In genomic region chr19:14333101-14333871, GRCh38 we compare ENCODE assay signal across 8 cellular contexts. TPM values are rescaled to one million over a fixed set of nuclear protein-coding genes. Genes with fewer than 3 reads are reported as not detected.
A peak's percentile ranks its signal among the peaks of the same experiment; 100 is the strongest.
DNase-seq lines count a peak whose midpoint lies in the region; ATAC-seq and TF ChIP-seq lines count a peak whose summit lies in the region.

No MANE protein-coding gene starts in this region.

- peak overlapping the region; percentile 80 for H3K4me3 Mint-ChIP-seq in T-helper 17 cell

- no peaks in the 10 kb centered on the region for H3K36me3 Mint-ChIP-seq in T-helper 17 cell (ENCODE audit: low read depth)

- peaks cover 7% of the 10 kb centered on the region for H3K4me1 Mint-ChIP-seq in T-helper 17 cell

- no peak for DNase-seq in T-helper 17 cell
- DNase-seq in Right ventricle myocardium superior = peak; percentile 57
- DNase-seq in skeletal muscle cell (ENCODE audit: low read depth) = no peak
- no peak for DNase-seq in WERI-Rb-1
- DNase-seq in UCSD-AML1 (lab: John Stamatoyannopoulos, UW; ENCODE audit: unreplicated experiment) = no peak
- no peak for DNase-seq in NCI-H446 (lab: John Stamatoyannopoulos, UW)

- no peak overlapping the region for H3K27ac ChIP-seq in WERI-Rb-1

- H3K4me1 ChIP-seq in ES-I3 (ENCODE audit: insufficient read depth, low read length) = no peaks in the 10 kb centered on the region

- intact Hi-C loops in Right ventricle myocardium superior (cut with DNase I) = no loop called here

- no peaks in the 10 kb centered on the region for H3K36me3 ChIP-seq in ES-I3 (ENCODE audit: insufficient read depth, low read length)
- no peaks in the 10 kb centered on the region for H3K36me3 ChIP-seq in WERI-Rb-1

- peak overlapping the region; percentile 77 for H3K27ac Mint-ChIP-seq in T-helper 17 cell

- no peak for TF ChIP-seq CTCF in WERI-Rb-1 (IDR thresholded peaks at IDR 0.05; ENCODE audit: low read depth, low read length)

- H3K4me3 ChIP-seq in skeletal muscle cell (ENCODE audit: low read depth, low read length) (peak overlapping the region; percentile 30), WERI-Rb-1 (ENCODE audit: low read depth, low read length) (no peak overlapping the region)

- no peaks in the 10 kb centered on the region for H3K27me3 ChIP-seq in WERI-Rb-1 (ENCODE audit: insufficient read depth, low read depth, severe bottlenecking)

- peak overlapping the region; percentile 72 for H3K9ac ChIP-seq in ES-I3 (ENCODE audit: low read depth, low read length)

- H3K27me3 Mint-ChIP-seq in T-helper 17 cell = no peaks in the 10 kb centered on the region

- H3K9me3 ChIP-seq in ES-I3 (ENCODE audit: control insufficient read depth, insufficient read depth, low read length) (peaks cover 3% of the 10 kb centered on the region), T-helper 17 cell (ENCODE audit: control insufficient read depth, low read length, poor library complexity, severe bottlenecking) (no peaks in the 10 kb centered on the region), WERI-Rb-1 (ENCODE audit: severe bottlenecking) (peaks cover 2% of the 10 kb centered on the region)

- no peak for ATAC-seq in T-helper 17 cell
- peak; percentile 76 for ATAC-seq in Right ventricle myocardium superior (ENCODE audit: poor library complexity)
- no peak for ATAC-seq in GM21529 (IDR thresholded peaks at IDR 0.05; ENCODE audit: unreplicated experiment)

RNA-seq across cellular contexts. Expression of gene ADGRE5, which starts 48.0 kb away (rescaled TPM):
- total RNA-seq in T-helper 17 cell = 1,000 to 10,000 TPM; 1,097 to 1,799 TPM
- 32.9 TPM for total RNA-seq in Right ventricle myocardium superior

Comparison
In these comparisons a context has a peak if more than half of its experiments do, and no peak if none do; other contexts are left out.
1. RNA of gene ADGRE5, which starts 48.0 kb away (total RNA-seq): 1,097 to 1,799 TPM in T-helper 17 cell; 32.9 TPM in Right ventricle myocardium superior (single experiment); every median in the first group is over 10 times any median in the second.